23 cellular contexts compared by ENCODE assay signal in genomic region chr2:208479342-208479741, GRCh38.
DNase-seq lines count a peak whose midpoint lies in the region; ATAC-seq and TF ChIP-seq lines count a peak whose summit lies in the region.
"Had no signal": no experiment of that assay in that cellular context is flagged by ENCODE, and none has a peak within 500 bp of the region (broad histone marks: within the 10 kb centered on the region; RNA-seq: fewer than 3 reads in every experiment).

No MANE protein-coding gene starts in this region.

- H3K27me3 Mint-ChIP-seq in chondrocyte (ENCODE audit: low read depth) (peaks cover 7% of the 10 kb centered on the region), osteocyte (ENCODE audit: unreplicated experiment) (peaks cover 2% of the 10 kb centered on the region)
- H3K27me3 Mint-ChIP-seq: activated CD8-positive, alpha-beta memory T cell treated with anti-CD3 and anti-CD28 coated beads, Interleukin-2, amount 10 ng/mL, durations not matched to agents 7 days and 5 days; activated naive CD4-positive, alpha-beta T cell treated with anti-CD3 and anti-CD28 coated beads, Interleukin-2, amount 10 ng/mL, durations not matched to agents 7 days and 5 days; stimulated activated naive CD8-positive, alpha-beta T cell treated with anti-CD3 and anti-CD28 coated beads, Interleukin-15, amount 100 ng/mL, for 72 hours had no signal

- no peaks in the 10 kb centered on the region for H3K4me1 Mint-ChIP-seq in chondrocyte (ENCODE audit: low read depth)
- H3K4me1 Mint-ChIP-seq in osteocyte (ENCODE audit: unreplicated experiment) = no peaks in the 10 kb centered on the region
- H3K4me1 Mint-ChIP-seq: activated CD8-positive, alpha-beta memory T cell treated with anti-CD3 and anti-CD28 coated beads, Interleukin-2, amount 10 ng/mL, durations not matched to agents 7 days and 5 days; activated naive CD4-positive, alpha-beta T cell treated with anti-CD3 and anti-CD28 coated beads, Interleukin-2, amount 10 ng/mL, durations not matched to agents 7 days and 5 days; stimulated activated naive CD8-positive, alpha-beta T cell treated with anti-CD3 and anti-CD28 coated beads, Interleukin-15, amount 100 ng/mL, for 72 hours had no signal

- DNase-seq in chondrocyte (ENCODE audit: low spot score) (no peak), osteocyte (ENCODE audit: extremely low spot score, unreplicated experiment) (no peak), NCI-H2227 treated with DMSO at 0.1 percent for 48 hours (lab: John Stamatoyannopoulos, UW) (no peak), NCI-H1930 (lab: John Stamatoyannopoulos, UW) (no peak)
- DNase-seq: activated CD4-positive, alpha-beta T cell treated with anti-CD3 and anti-CD28 coated beads, Interleukin-2, amount 50 U/mL, for 1 hour; activated CD8-positive, alpha-beta memory T cell treated with anti-CD3 and anti-CD28 coated beads, Interleukin-2, amount 10 ng/mL, durations not matched to agents 7 days and 5 days; activated naive CD4-positive, alpha-beta T cell treated with anti-CD3 and anti-CD28 coated beads, Interleukin-2, amount 10 ng/mL, durations not matched to agents 7 days and 5 days; amniotic stem cell; foreskin melanocyte; mesenchymal stem cell; NCI-H1105; NCI-H2107; NCI-H526 treated with DMSO at 0.1 percent for 48 hours; RPMI8226; stimulated activated naive CD8-positive, alpha-beta T cell treated with anti-CD3 and anti-CD28 coated beads, Interleukin-15, amount 100 ng/mL, for 72 hours; thyroid gland; WERI-Rb-1 had no signal

- H3K9me3 Mint-ChIP-seq in chondrocyte (ENCODE audit: low read depth) = peaks cover 15% of the 10 kb centered on the region
- H3K9me3 Mint-ChIP-seq in osteocyte (ENCODE audit: unreplicated experiment) = peaks cover 15% of the 10 kb centered on the region
- H3K9me3 Mint-ChIP-seq: activated naive CD4-positive, alpha-beta T cell treated with anti-CD3 and anti-CD28 coated beads, Interleukin-2, amount 10 ng/mL, durations not matched to agents 7 days and 5 days had no signal

- ATAC-seq in GM18508 (IDR thresholded peaks at IDR 0.05; ENCODE audit: insufficient read depth, unreplicated experiment) (peak; percentile 53), GM19463 (IDR thresholded peaks at IDR 0.05; ENCODE audit: unreplicated experiment) (peak; percentile 80), HG02884 (IDR thresholded peaks at IDR 0.05; ENCODE audit: unreplicated experiment) (peak; percentile 79), HG03575 (IDR thresholded peaks at IDR 0.05; ENCODE audit: extremely low read depth, insufficient number of reproducible peaks, low FRiP score, unreplicated experiment) (peak; percentile 62)
- ATAC-seq: activated CD8-positive, alpha-beta memory T cell treated with anti-CD3 and anti-CD28 coated beads, Interleukin-2, amount 10 ng/mL, durations not matched to agents 7 days and 5 days; esophagus mucosa; left lobe of liver; stimulated activated naive CD8-positive, alpha-beta T cell treated with anti-CD3 and anti-CD28 coated beads, Interleukin-15, amount 100 ng/mL, for 72 hours had no signal

- no peak for TF ChIP-seq CTCF in chondrocyte (IDR thresholded peaks at IDR 0.05)
- TF ChIP-seq CTCF in osteocyte (IDR thresholded peaks at IDR 0.05) = no peak

- H3K4me3 Mint-ChIP-seq in chondrocyte (ENCODE audit: unreplicated experiment) = no peak overlapping the region
- H3K4me3 Mint-ChIP-seq in osteocyte (ENCODE audit: unreplicated experiment) = no peak overlapping the region
- H3K4me3 Mint-ChIP-seq: activated CD8-positive, alpha-beta memory T cell treated with anti-CD3 and anti-CD28 coated beads, Interleukin-2, amount 10 ng/mL, durations not matched to agents 7 days and 5 days; activated naive CD4-positive, alpha-beta T cell treated with anti-CD3 and anti-CD28 coated beads, Interleukin-2, amount 10 ng/mL, durations not matched to agents 7 days and 5 days; stimulated activated naive CD8-positive, alpha-beta T cell treated with anti-CD3 and anti-CD28 coated beads, Interleukin-15, amount 100 ng/mL, for 72 hours had no signal

- H3K27ac Mint-ChIP-seq in chondrocyte (ENCODE audit: unreplicated experiment) (no peak overlapping the region), osteocyte (ENCODE audit: unreplicated experiment) (no peak overlapping the region)
- H3K27ac Mint-ChIP-seq: activated CD8-positive, alpha-beta memory T cell treated with anti-CD3 and anti-CD28 coated beads, Interleukin-2, amount 10 ng/mL, durations not matched to agents 7 days and 5 days; activated naive CD4-positive, alpha-beta T cell treated with anti-CD3 and anti-CD28 coated beads, Interleukin-2, amount 10 ng/mL, durations not matched to agents 7 days and 5 days; stimulated activated naive CD8-positive, alpha-beta T cell treated with anti-CD3 and anti-CD28 coated beads, Interleukin-15, amount 100 ng/mL, for 72 hours had no signal

- H3K36me3 Mint-ChIP-seq in chondrocyte (ENCODE audit: low read depth) = no peaks in the 10 kb centered on the region
- H3K36me3 Mint-ChIP-seq in osteocyte (ENCODE audit: unreplicated experiment) = no peaks in the 10 kb centered on the region
- H3K36me3 Mint-ChIP-seq: activated CD8-positive, alpha-beta memory T cell treated with anti-CD3 and anti-CD28 coated beads, Interleukin-2, amount 10 ng/mL, durations not matched to agents 7 days and 5 days; activated naive CD4-positive, alpha-beta T cell treated with anti-CD3 and anti-CD28 coated beads, Interleukin-2, amount 10 ng/mL, durations not matched to agents 7 days and 5 days had no signal
